ENCODE assay signal across 8 cellular contexts in the genomic region with DNA sequence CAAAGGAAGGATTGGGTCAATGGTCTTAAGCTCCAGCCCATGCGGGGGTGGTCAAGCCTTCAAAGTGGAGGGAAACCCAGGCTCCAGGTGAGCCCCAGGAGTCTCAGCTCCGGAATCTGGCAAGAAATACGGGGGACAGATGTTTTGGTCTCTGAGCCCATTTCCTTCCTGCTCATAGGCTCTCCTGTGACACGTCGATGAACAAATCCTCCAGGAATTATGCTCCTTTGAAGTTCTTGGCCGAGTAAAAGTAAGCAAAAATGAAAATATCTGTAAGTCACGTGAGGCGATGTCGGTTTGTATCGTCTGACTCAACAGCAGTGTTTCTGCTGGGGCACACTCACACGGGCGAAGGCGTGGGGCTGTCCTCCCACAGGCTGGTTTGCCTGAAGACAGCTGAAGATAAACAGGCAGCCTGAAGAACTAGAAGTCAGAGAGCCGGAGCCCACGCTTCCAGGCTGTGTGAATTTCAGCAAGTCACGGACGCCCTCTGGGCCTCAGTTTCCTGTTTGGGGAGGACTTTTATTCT. TPM values are rescaled to one million over a fixed set of nuclear protein-coding genes. Genes with fewer than 3 reads are reported as not detected.
A peak's percentile ranks its signal among the peaks of the same experiment; 100 is the strongest.
DNase-seq lines count a peak whose midpoint lies in the region; ATAC-seq and TF ChIP-seq lines count a peak whose summit lies in the region.

No MANE protein-coding gene starts in this region.

- no peaks in the 10 kb centered on the region for H3K9me3 Mint-ChIP-seq in CD4-positive, alpha-beta T cell

- H3K9me3 ChIP-seq in CD4-positive, alpha-beta T cell (ENCODE audit: control insufficient read depth, low read length) = no peaks in the 10 kb centered on the region
- H3K9me3 ChIP-seq in duodenal mucosa (ENCODE audit: control insufficient read depth in 1 of 2, low read length in 2 of 2) = no peaks in the 10 kb centered on the region

- no peaks in the 10 kb centered on the region for H3K36me3 Mint-ChIP-seq in CD4-positive, alpha-beta T cell (ENCODE audit: low read depth)

- peak overlapping the region; percentile 85 for H3K4me3 Mint-ChIP-seq in CD4-positive, alpha-beta T cell

- H3K4me1 ChIP-seq in duodenal mucosa (ENCODE audit: control insufficient read depth in 1 of 2, insufficient read depth in 2 of 2, low read length in 2 of 2) = peaks cover 24 to 34% of the 10 kb centered on the region in 2 donors

- peak; percentile 23 to 60 (median 48) for DNase-seq in CD4-positive, alpha-beta T cell
- DNase-seq in activated CD4-positive, CD25-positive, alpha-beta regulatory T cell treated with anti-CD3 and anti-CD28 coated beads, Interleukin-2, amount 50 U/mL, for 72 hours = peak; percentile 68
- peak; percentile 48 to 56 for DNase-seq in stimulated activated CD4-positive, alpha-beta T cell treated with anti-CD3 and anti-CD28 coated beads, Interleukin-12 subunit alpha, Interleukin-12 subunit beta, amount 100 ng/mL, for 24 hours (ENCODE audit: low read depth in 2 of 2)
- no peak for DNase-seq in iPS-NIHi11 (ENCODE audit: low spot score)
- no peak for DNase-seq in foreskin melanocyte

- CTCF ChIA-PET in CD4-positive, alpha-beta T cell (lab: Charles Lee) = interaction anchor here (1.3 kb wide), 1 partner anchor 9 kb away, joined by 3 read pairs; no protein-coding TSS in a partner anchor

- H3K4me1 Mint-ChIP-seq in CD4-positive, alpha-beta T cell (ENCODE audit: low read depth) = peaks cover 58% of the 10 kb centered on the region

- peak overlapping the region; percentile 37 for H3K27ac ChIP-seq in CD4-positive, alpha-beta T cell (ENCODE audit: low read depth, low read length)
- peak overlapping the region; percentile 30 for H3K27ac ChIP-seq in duodenal mucosa (ENCODE audit: low read depth, low read length)

- POLR2A ChIA-PET in CD4-positive, alpha-beta T cell (lab: Charles Lee) = interaction anchor here (0.7 to 2.6 kb wide), 6 partner anchors 13 to 190 kb away, joined by 3 to 15 read pairs (median 4); partner anchors contain the start of genes DUSP5 and SMNDC1

- H3K27ac Mint-ChIP-seq in CD4-positive, alpha-beta T cell = peak overlapping the region; percentile 96

- H3K4me3 ChIP-seq in duodenal mucosa (ENCODE audit: low read depth in 1 of 2, low read length in 2 of 2) = peak overlapping the region in 1 of 2 donors; percentile 18

- ATAC-seq in CD4-positive, alpha-beta T cell (ENCODE audit: poor library complexity) = peak; percentile 28
- peak; percentile 23 for ATAC-seq in HG02678 (IDR thresholded peaks at IDR 0.05; ENCODE audit: unreplicated experiment)
- ATAC-seq in HG03139 (IDR thresholded peaks at IDR 0.05; ENCODE audit: unreplicated experiment) = no peak

- no peak for TF ChIP-seq CTCF in CD4-positive, alpha-beta T cell (IDR thresholded peaks at IDR 0.05)

- peak overlapping the region; percentile 13 to 30 for H3K9ac ChIP-seq in duodenal mucosa (ENCODE audit: low read depth in 1 of 2, low read length in 2 of 2)

- intact Hi-C loops in CD4-positive, alpha-beta T cell (cut with DNase I, micrococcal nuclease) = no loop called here

- H3K27me3 ChIP-seq in CD4-positive, alpha-beta T cell (ENCODE audit: control insufficient read depth, insufficient read depth, low read length) = no peaks in the 10 kb centered on the region
- H3K27me3 ChIP-seq in duodenal mucosa (ENCODE audit: control insufficient read depth in 1 of 2, insufficient read depth in 2 of 2, low read length in 2 of 2) = peaks cover 0 to 6% of the 10 kb centered on the region in 2 donors

- no peaks in the 10 kb centered on the region for H3K27me3 Mint-ChIP-seq in CD4-positive, alpha-beta T cell

- H3K36me3 ChIP-seq in duodenal mucosa (ENCODE audit: control insufficient read depth in 1 of 2, insufficient read depth in 2 of 2, low read length in 2 of 2) = no peaks in the 10 kb centered on the region

RNA-seq across cellular contexts. Expression of gene SMNDC1, which starts 52.6 kb away (rescaled TPM):
- 10 to 100 TPM; 40.2 to 48.1 TPM for total RNA-seq in CD4-positive, alpha-beta T cell

Comparison
In these comparisons a context has a peak if more than half of its experiments do, and no peak if none do; other contexts are left out.
1. DNase-seq: peak in CD4-positive, alpha-beta T cell (10 of 10), activated CD4-positive, CD25-positive, alpha-beta regulatory T cell treated with anti-CD3 and anti-CD28 coated beads, Interleukin-2, amount 50 U/mL, for 72 hours (single experiment) and stimulated activated CD4-positive, alpha-beta T cell treated with anti-CD3 and anti-CD28 coated beads, Interleukin-12 subunit alpha, Interleukin-12 subunit beta, amount 100 ng/mL, for 24 hours (2 of 2); none in iPS-NIHi11 (single experiment) and foreskin melanocyte (single experiment).